10 cellular contexts compared by ENCODE assay signal in genomic region chr10:21529236-21529910, GRCh38. TPM values are rescaled to one million over a fixed set of nuclear protein-coding genes. Genes with fewer than 3 reads are reported as not detected.
DNase-seq lines count a peak whose midpoint lies in the region; ATAC-seq and TF ChIP-seq lines count a peak whose summit lies in the region.
"Had no signal": no experiment of that assay in that cellular context is flagged by ENCODE, and none has a peak within 500 bp of the region (broad histone marks: within the 10 kb centered on the region; RNA-seq: fewer than 3 reads in every experiment).

No MANE protein-coding gene starts in this region.

- no peak overlapping the region for H2AFZ ChIP-seq in osteoblast (ENCODE audit: low read length)

- H3K27ac Mint-ChIP-seq in CD4-positive, alpha-beta T cell = peak overlapping the region; percentile 64

- CTCF ChIA-PET in CD4-positive, alpha-beta T cell (lab: Charles Lee) = interaction anchor here (0.6 to 1.3 kb wide), 3 partner anchors 32 to 700 kb away, joined by 3 read pairs; no protein-coding TSS in a partner anchor

- H3K27ac ChIP-seq in CD4-positive, alpha-beta T cell (ENCODE audit: low read depth, low read length) = no peak overlapping the region
- no peak overlapping the region for H3K27ac ChIP-seq in osteoblast (ENCODE audit: low read depth, low read length)

- intact Hi-C loops in CD4-positive, alpha-beta T cell (cut with DNase I, micrococcal nuclease) = loop anchor here (5.0 to 10.0 kb wide), 4 partner anchors 215 to 1905 kb away; partner anchors contain the start of genes COMMD3 (in 1 of the 2) and OTUD1 (in 1 of the 2)
- intact Hi-C loops in head of caudate nucleus (cut with DNase I) = loop anchor here (10.0 kb wide), 1 partner anchor 795 kb away; the partner anchor contains the start of gene BMI1

- POLR2A ChIA-PET in CD4-positive, alpha-beta T cell (lab: Charles Lee) = interaction anchor here (1.3 to 3.3 kb wide), 2 partner anchors 9 to 11 kb away, joined by 4 to 19 read pairs; no protein-coding TSS in a partner anchor

- no peaks in the 10 kb centered on the region for H3K27me3 ChIP-seq in CD4-positive, alpha-beta T cell (ENCODE audit: control insufficient read depth, insufficient read depth, low read length)
- no peaks in the 10 kb centered on the region for H3K27me3 ChIP-seq in osteoblast (ENCODE audit: insufficient read depth, low read length)

- no peaks in the 10 kb centered on the region for H3K36me3 ChIP-seq in osteoblast (ENCODE audit: insufficient read depth, low read length)
- H3K36me3 ChIP-seq: thoracic aorta had no signal

- H3K36me3 Mint-ChIP-seq in CD4-positive, alpha-beta T cell (ENCODE audit: low read depth) = peaks cover 16% of the 10 kb centered on the region

- peaks cover 16% of the 10 kb centered on the region for H3K4me1 ChIP-seq in osteoblast (ENCODE audit: insufficient read depth, low read length)

- peaks cover under 1% of the 10 kb centered on the region for H3K79me2 ChIP-seq in osteoblast (ENCODE audit: insufficient read depth, low read length)

- H3K9me3 Mint-ChIP-seq in CD4-positive, alpha-beta T cell = no peaks in the 10 kb centered on the region

- no peaks in the 10 kb centered on the region for H4K20me1 ChIP-seq in osteoblast (ENCODE audit: insufficient read depth, low read length)

- peak overlapping the region; percentile 76 for H3K4me3 ChIP-seq in epithelial cell of proximal tubule (ENCODE audit: low read depth, low read length)
- H3K4me3 ChIP-seq in osteoblast (ENCODE audit: insufficient read depth, low read length) = no peak overlapping the region
- H3K4me3 ChIP-seq: thoracic aorta had no signal

- H3K9me3 ChIP-seq in CD4-positive, alpha-beta T cell (ENCODE audit: control insufficient read depth, low read length) = no peaks in the 10 kb centered on the region
- H3K9me3 ChIP-seq in osteoblast (ENCODE audit: low read depth, low read length) = no peaks in the 10 kb centered on the region
- H3K9me3 ChIP-seq: thoracic aorta had no signal

- no peak for TF ChIP-seq CTCF in CD4-positive, alpha-beta T cell (IDR thresholded peaks at IDR 0.05)
- TF ChIP-seq CTCF in epithelial cell of proximal tubule (conservative IDR thresholded peaks at IDR 0.05; ENCODE audit: low read depth, low read length) (no peak), osteoblast (IDR thresholded peaks at IDR 0.05; ENCODE audit: extremely low read depth, low read depth, low read length) (no peak)

- DNase-seq in CD4-positive, alpha-beta T cell = no peak
- DNase-seq in KG1 (lab: John Stamatoyannopoulos, UW) (peak; percentile 16), epithelial cell of proximal tubule (ENCODE audit: low read depth) (no peak), osteoblast (ENCODE audit: insufficient read length, low spot score, missing footprints) (peak; percentile 36), epidermal melanocyte (ENCODE audit: insufficient read length, low spot score) (no peak), NCI-H2081 (lab: John Stamatoyannopoulos, UW) (no peak), head of caudate nucleus (no peak)
- no peak for DNase-seq in stimulated activated CD4-positive, alpha-beta T cell treated with anti-CD3 and anti-CD28 coated beads, Interleukin-2, amount 100 ng/mL, for 48 hours
- DNase-seq: stimulated activated CD4-positive, alpha-beta T cell treated with anti-CD3 and anti-CD28 coated beads, Interleukin-4, amount 100 ng/mL, for 1 hour had no signal

- peak overlapping the region; percentile 92 for H3K4me2 ChIP-seq in osteoblast (ENCODE audit: insufficient read depth, low read length)

- ATAC-seq in CD4-positive, alpha-beta T cell (ENCODE audit: poor library complexity) = no peak

- peak overlapping the region; percentile 36 for H3K4me3 Mint-ChIP-seq in CD4-positive, alpha-beta T cell

- peaks cover 7% of the 10 kb centered on the region for H3K27me3 Mint-ChIP-seq in CD4-positive, alpha-beta T cell

- H3K4me1 Mint-ChIP-seq in CD4-positive, alpha-beta T cell (ENCODE audit: low read depth) = peaks cover 46% of the 10 kb centered on the region

RNA-seq across cellular contexts. Expression of gene SKIDA1, which starts 3.9 kb away (rescaled TPM):
- under 1 TPM; 0.22 to 0.25 TPM for total RNA-seq in CD4-positive, alpha-beta T cell
- total RNA-seq in epithelial cell of proximal tubule (0.52 and 1.4 TPM in 2 replicates), osteoblast (0.29 and 0.36 TPM in 2 replicates)

RNA-seq across cellular contexts. Expression of gene MLLT10, which starts 4.7 kb away (rescaled TPM):
- total RNA-seq in CD4-positive, alpha-beta T cell = 10 to 100 TPM; 46.0 to 64.1 TPM
- total RNA-seq in epithelial cell of proximal tubule (15.5 and 15.8 TPM in 2 replicates), osteoblast (37.6 and 44.8 TPM in 2 replicates)

Comparison
In these comparisons a context has a peak if more than half of its experiments do, and no peak if none do; other contexts are left out.
1. DNase-seq: peak in KG1 (single experiment) and osteoblast (single experiment); none in CD4-positive, alpha-beta T cell (0 of 10), epithelial cell of proximal tubule (single experiment), epidermal melanocyte (single experiment), NCI-H2081 (0 of 2), stimulated activated CD4-positive, alpha-beta T cell treated with anti-CD3 and anti-CD28 coated beads, Interleukin-2, amount 100 ng/mL, for 48 hours (0 of 2) and head of caudate nucleus (0 of 42).